In genomic region chr9:272251-273213, GRCh38 we compare ENCODE assay signal across 10 cellular contexts. TPM values are rescaled to one million over a fixed set of nuclear protein-coding genes. Genes with fewer than 3 reads are reported as not detected.
DNase-seq lines count a peak whose midpoint lies in the region; ATAC-seq and TF ChIP-seq lines count a peak whose summit lies in the region.
"Had no signal": no experiment of that assay in that cellular context is flagged by ENCODE, and none has a peak within 500 bp of the region (broad histone marks: within the 10 kb centered on the region; RNA-seq: fewer than 3 reads in every experiment).

No MANE protein-coding gene starts in this region.

- peak overlapping the region in 1 of 10 donors; percentile 51 for H3K4me3 ChIP-seq in heart right ventricle
- H3K4me3 ChIP-seq: ascending aorta had no signal

- DNase-seq in AML-193 (lab: John Stamatoyannopoulos, UW): peak; percentile 97
- peak; percentile 77 for DNase-seq in activated CD4-positive, alpha-beta T cell treated with anti-CD3 and anti-CD28 coated beads for 48 hours
- no peak for DNase-seq in heart right ventricle
- peak; percentile 40 to 44 for DNase-seq in stimulated activated CD8-positive, alpha-beta memory T cell treated with anti-CD3 and anti-CD28 coated beads, Interleukin-7, amount 100 ng/mL, for 1 hour (ENCODE audit: low read depth in 2 of 2)
- DNase-seq in NCI-H1436 treated with DMSO at 0.1 percent for 48 hours (lab: John Stamatoyannopoulos, UW): no peak
- no peak for DNase-seq in superior temporal gyrus (ENCODE audit: extremely low spot score)

- intact Hi-C loops in heart right ventricle (cut with DNase I): no loop called here

- peaks cover 0 to 63% (median 0%) of the 10 kb centered on the region in 9 donors for H3K4me1 ChIP-seq in heart right ventricle
- H3K4me1 ChIP-seq: ascending aorta had no signal

- H3K27me3 ChIP-seq in heart right ventricle: peaks cover 0 to 3% (median 0%) of the 10 kb centered on the region in 7 donors
- H3K27me3 ChIP-seq: ascending aorta had no signal

- peaks cover 0 to 6% (median 0%) of the 10 kb centered on the region in 9 donors for H3K36me3 ChIP-seq in heart right ventricle
- H3K36me3 ChIP-seq: ascending aorta had no signal

- TF ChIP-seq CTCF in heart right ventricle (IDR thresholded peaks at IDR 0.05): no peak

- 80 to 84% methylated on average over 17 of the region's 17 CpGs for WGBS in heart right ventricle, 2 donors

- ATAC-seq in GM19397 (IDR thresholded peaks at IDR 0.05; ENCODE audit: unreplicated experiment) (peak; percentile 98), HG03469 (IDR thresholded peaks at IDR 0.05; ENCODE audit: unreplicated experiment) (peak; percentile 94), heart right ventricle (peak in 6 of 8 donors; percentile 33 to 77 (median 64))

- peak overlapping the region in 3 of 10 donors; percentile 41 to 95 (median 44) for H3K27ac ChIP-seq in heart right ventricle
- H3K27ac ChIP-seq: ascending aorta had no signal

- H3K9me3 ChIP-seq in heart right ventricle: no peaks in the 10 kb centered on the region
- H3K9me3 ChIP-seq: ascending aorta had no signal

RNA-seq across cellular contexts. Expression of gene DOCK8, which starts 57.9 kb away (rescaled TPM):
- total RNA-seq in heart right ventricle: 10 to 100 TPM in 1 of 10 donors, 1 to 10 TPM in 9; 1.6 to 24.3 (median 2.8) TPM
- polyA plus RNA-seq in heart right ventricle: 1 to 10 TPM in 1 of 2 donors, under 1 TPM in 1; 0.83 to 2.2 TPM
- polyA plus RNA-seq: AG04450 had no signal

Comparison
In these comparisons a context has a peak if more than half of its experiments do, and no peak if none do; other contexts are left out.
1. DNase-seq: peak in AML-193 (2 of 2), activated CD4-positive, alpha-beta T cell treated with anti-CD3 and anti-CD28 coated beads for 48 hours (single experiment) and stimulated activated CD8-positive, alpha-beta memory T cell treated with anti-CD3 and anti-CD28 coated beads, Interleukin-7, amount 100 ng/mL, for 1 hour (2 of 2); none in heart right ventricle (0 of 2), NCI-H1436 treated with DMSO at 0.1 percent for 48 hours (single experiment) and superior temporal gyrus (single experiment).
2. Peak in every context shown above with its lines, with median percentiles within 50 percentile points of each other: ATAC-seq.